14 cellular contexts compared by ENCODE assay signal in genomic region chr1:28147264-28148094, GRCh38.
DNase-seq lines count a peak whose midpoint lies in the region; ATAC-seq and TF ChIP-seq lines count a peak whose summit lies in the region.
"Had no signal": no experiment of that assay in that cellular context is flagged by ENCODE, and none has a peak within 500 bp of the region (broad histone marks: within the 10 kb centered on the region; RNA-seq: fewer than 3 reads in every experiment).

No MANE protein-coding gene starts in this region.

- H3K4me3 ChIP-seq in GM12875 (ENCODE audit: low read depth, low read length), result peak overlapping the region; percentile 21
- H3K4me3 ChIP-seq: body of pancreas, MG63 had no signal

- TF ChIP-seq CTCF in GM12875 (IDR thresholded peaks at IDR 0.05; ENCODE audit: borderline replicate concordance, insufficient read depth, low read depth, low read length), result no peak

- ATAC-seq in GM21737 (IDR thresholded peaks at IDR 0.05; ENCODE audit: unreplicated experiment), result peak; percentile 16
- peak; percentile 9 for ATAC-seq in HG03520 (IDR thresholded peaks at IDR 0.05; ENCODE audit: unreplicated experiment)
- ATAC-seq: activated T-cell treated with anti-CD3 and anti-CD28 coated beads, Interleukin-2, amount 50 U/mL, for 4 hours; body of pancreas; esophagus mucosa had no signal

- DNase-seq in iPS-NIHi11 (ENCODE audit: low spot score) (peak; percentile 55), SKM-1 (lab: John Stamatoyannopoulos, UW; ENCODE audit: unreplicated experiment) (no peak), NCI-H2107 (lab: John Stamatoyannopoulos, UW) (no peak), AG08396 (ENCODE audit: low spot score) (no peak), DMS114 treated with DMSO at 0.1 percent for 48 hours (lab: John Stamatoyannopoulos, UW; ENCODE audit: unreplicated experiment) (no peak)
- DNase-seq: activated T-cell treated with anti-CD3 and anti-CD28 coated beads, Interleukin-2, amount 50 U/mL, for 4 hours; body of pancreas; MG63; NCI-H69; stimulated activated CD4-positive, alpha-beta T cell treated with anti-CD3 and anti-CD28 coated beads, Interleukin-1b, Interleukin-23, amount 100 ng/mL, for 48 hours had no signal
